Comparison of ENCODE assay signal across 8 cellular contexts in genomic region chr17:67157732-67158639, GRCh38.
DNase-seq lines count a peak whose midpoint lies in the region; ATAC-seq and TF ChIP-seq lines count a peak whose summit lies in the region.

No MANE protein-coding gene starts in this region.

- peaks cover 28% of the 10 kb centered on the region for H3K4me1 Mint-ChIP-seq in activated naive CD8-positive, alpha-beta T cell treated with anti-CD3 and anti-CD28 coated beads, Interleukin-2, amount 50 U/mL, for 24 hours

- H3K4me3 Mint-ChIP-seq in activated naive CD8-positive, alpha-beta T cell treated with anti-CD3 and anti-CD28 coated beads, Interleukin-2, amount 50 U/mL, for 24 hours = no peak overlapping the region

- H3K27ac Mint-ChIP-seq in activated naive CD8-positive, alpha-beta T cell treated with anti-CD3 and anti-CD28 coated beads, Interleukin-2, amount 50 U/mL, for 24 hours = peak overlapping the region; percentile 23

- intact Hi-C loops in thyroid gland (cut with DNase I) = no loop called here

- TF ChIP-seq POLR2A in thyroid gland (IDR thresholded peaks at IDR 0.05) = no peak

- H3K4me1 ChIP-seq in thyroid gland = no peaks in the 10 kb centered on the region

- peaks cover 42% of the 10 kb centered on the region for H3K36me3 Mint-ChIP-seq in activated naive CD8-positive, alpha-beta T cell treated with anti-CD3 and anti-CD28 coated beads, Interleukin-2, amount 50 U/mL, for 24 hours (ENCODE audit: low read depth)

- DNase-seq in NOMO-1 treated with DMSO at 0.1 percent for 48 hours (lab: John Stamatoyannopoulos, UW; ENCODE audit: unreplicated experiment) = peak; percentile 11
- no peak for DNase-seq in NOMO-1 (lab: John Stamatoyannopoulos, UW; ENCODE audit: unreplicated experiment in 2 of 2)
- DNase-seq in NCI-H146 treated with DMSO at 0.1 percent for 48 hours (lab: John Stamatoyannopoulos, UW; ENCODE audit: unreplicated experiment) = peak; percentile 31
- DNase-seq in activated naive CD8-positive, alpha-beta T cell treated with anti-CD3 and anti-CD28 coated beads, Interleukin-2, amount 50 U/mL, for 24 hours = no peak
- peak; percentile 17 for DNase-seq in kidney tubule cell (ENCODE audit: low spot score)
- no peak for DNase-seq in thyroid gland
- no peak for DNase-seq in NCI-H1048 (lab: John Stamatoyannopoulos, UW)

- no peaks in the 10 kb centered on the region for H3K27me3 ChIP-seq in thyroid gland

- TF ChIP-seq CTCF in thyroid gland (IDR thresholded peaks at IDR 0.05) = no peak

- peaks cover 9% of the 10 kb centered on the region for H3K9me3 Mint-ChIP-seq in activated naive CD8-positive, alpha-beta T cell treated with anti-CD3 and anti-CD28 coated beads, Interleukin-2, amount 50 U/mL, for 24 hours

- no peaks in the 10 kb centered on the region for H3K9me3 ChIP-seq in thyroid gland

- H3K27me3 Mint-ChIP-seq in activated naive CD8-positive, alpha-beta T cell treated with anti-CD3 and anti-CD28 coated beads, Interleukin-2, amount 50 U/mL, for 24 hours = no peaks in the 10 kb centered on the region

- peaks cover 0 to 8% of the 10 kb centered on the region in 2 donors for H3K36me3 ChIP-seq in thyroid gland

- H3K27ac ChIP-seq in thyroid gland = no peak overlapping the region

- peak; percentile 70 for ATAC-seq in activated naive CD8-positive, alpha-beta T cell treated with anti-CD3 and anti-CD28 coated beads, Interleukin-2, amount 50 U/mL, for 24 hours
- ATAC-seq in HG03039 (IDR thresholded peaks at IDR 0.05; ENCODE audit: unreplicated experiment) = no peak

- H3K4me3 ChIP-seq in thyroid gland (replicated peaks in 1 of 3) = no peak overlapping the region

Comparison
In these comparisons a context has a peak if more than half of its experiments do, and no peak if none do; other contexts are left out.
1. DNase-seq: peak in NOMO-1 treated with DMSO at 0.1 percent for 48 hours (single experiment), NCI-H146 treated with DMSO at 0.1 percent for 48 hours (single experiment) and kidney tubule cell (single experiment); none in NOMO-1 (0 of 2), activated naive CD8-positive, alpha-beta T cell treated with anti-CD3 and anti-CD28 coated beads, Interleukin-2, amount 50 U/mL, for 24 hours (single experiment), thyroid gland (0 of 2) and NCI-H1048 (single experiment).